ENCODE assay signal across 23 cellular contexts in genomic region chr2:119010336-119010735, GRCh38.
"Had no signal": no experiment of that assay in that cellular context is flagged by ENCODE, and none has a peak within 500 bp of the region (broad histone marks: within the 10 kb centered on the region; RNA-seq: fewer than 3 reads in every experiment).

No MANE protein-coding gene starts in this region.

- H3K36me3 ChIP-seq: neural progenitor cell, prostate gland, right atrium auricular region, suprapubic skin, transverse colon had no signal

- H3K4me3 Mint-ChIP-seq: dendritic cell treated with granulocyte-macrophage colony-stimulating factor and Interleukin-4, amounts not matched to agents 40 ng/mL and 50 ng/mL, for 4 days; immature natural killer cell; naive thymus-derived CD4-positive, alpha-beta T cell; nephron; neural progenitor cell; stimulated activated naive CD8-positive, alpha-beta T cell treated with anti-CD3 and anti-CD28 coated beads, Interleukin-15, amount 100 ng/mL, for 72 hours had no signal

- H3K4me3 ChIP-seq: neural progenitor cell, prostate gland, right atrium auricular region, smooth muscle cell, suprapubic skin, transverse colon had no signal

- H3K4me1 ChIP-seq: neural progenitor cell, prostate gland, right atrium auricular region, suprapubic skin had no signal

- H3K4me1 Mint-ChIP-seq: immature natural killer cell, nephron had no signal

- H3K27ac ChIP-seq: neural progenitor cell, prostate gland, right atrium auricular region, suprapubic skin, transverse colon had no signal

- H3K27ac Mint-ChIP-seq: dendritic cell treated with granulocyte-macrophage colony-stimulating factor and Interleukin-4, amounts not matched to agents 40 ng/mL and 50 ng/mL, for 4 days; immature natural killer cell; naive thymus-derived CD4-positive, alpha-beta T cell; nephron; neural progenitor cell; stimulated activated naive CD8-positive, alpha-beta T cell treated with anti-CD3 and anti-CD28 coated beads, Interleukin-15, amount 100 ng/mL, for 72 hours had no signal

- DNase-seq: effector memory CD4-positive, alpha-beta T cell; hypothalamus; immature natural killer cell; kidney; mammary epithelial cell; mesendoderm; midbrain; naive thymus-derived CD4-positive, alpha-beta T cell; nucleus accumbens; stimulated activated CD4-positive, alpha-beta T cell treated with anti-CD3 and anti-CD28 coated beads, Interleukin-12 subunit alpha, Interleukin-12 subunit beta, amount 100 ng/mL, for 4 hours; stimulated activated CD4-positive, alpha-beta T cell treated with anti-CD3 and anti-CD28 coated beads, Interleukin-1b, Interleukin-23, amount 100 ng/mL, for 48 hours; stimulated activated CD4-positive, alpha-beta T cell treated with anti-CD3 and anti-CD28 coated beads, Interleukin-4, amount 100 ng/mL, for 1 hour; stimulated activated CD8-positive, alpha-beta memory T cell treated with anti-CD3 and anti-CD28 coated beads, Interleukin-4, amount 100 ng/mL, for 48 hours; stimulated activated naive CD4-positive, alpha-beta T cell; stimulated activated naive CD8-positive, alpha-beta T cell treated with anti-CD3 and anti-CD28 coated beads, Interleukin-15, amount 100 ng/mL, for 72 hours; transverse colon had no signal

- H3K4me2 ChIP-seq: smooth muscle cell had no signal

- H3K9me3 ChIP-seq: prostate gland, right atrium auricular region, suprapubic skin, transverse colon had no signal

- H3K9ac ChIP-seq: neural progenitor cell had no signal

- H3K9me3 Mint-ChIP-seq: dendritic cell treated with granulocyte-macrophage colony-stimulating factor and Interleukin-4, amounts not matched to agents 40 ng/mL and 50 ng/mL, for 4 days; immature natural killer cell; nephron; stimulated activated naive CD8-positive, alpha-beta T cell treated with anti-CD3 and anti-CD28 coated beads, Interleukin-15, amount 100 ng/mL, for 72 hours had no signal

- H2AFZ ChIP-seq: neural progenitor cell had no signal

- H3K36me3 Mint-ChIP-seq: neural progenitor cell had no signal

- H3K27me3 ChIP-seq: right atrium auricular region had no signal
